ENCODE assay signal across 1 cellular context in genomic region chr20:50859161-50859560, GRCh38.
TF ChIP-seq lines count a peak whose summit lies in the region.

No MANE protein-coding gene starts in this region.

TF ChIP-seq in WTC11, 78 proteins besides CTCF, POLR2A, EP300 and RAD21 (continued from another document):
- TF ChIP-seq ZNF281 (CRISPR knock-in tag; IDR thresholded peaks at IDR 0.05) (no peak), ZNF423 (CRISPR knock-in tag; IDR thresholded peaks at IDR 0.05) (no peak)
